In the genomic region with DNA sequence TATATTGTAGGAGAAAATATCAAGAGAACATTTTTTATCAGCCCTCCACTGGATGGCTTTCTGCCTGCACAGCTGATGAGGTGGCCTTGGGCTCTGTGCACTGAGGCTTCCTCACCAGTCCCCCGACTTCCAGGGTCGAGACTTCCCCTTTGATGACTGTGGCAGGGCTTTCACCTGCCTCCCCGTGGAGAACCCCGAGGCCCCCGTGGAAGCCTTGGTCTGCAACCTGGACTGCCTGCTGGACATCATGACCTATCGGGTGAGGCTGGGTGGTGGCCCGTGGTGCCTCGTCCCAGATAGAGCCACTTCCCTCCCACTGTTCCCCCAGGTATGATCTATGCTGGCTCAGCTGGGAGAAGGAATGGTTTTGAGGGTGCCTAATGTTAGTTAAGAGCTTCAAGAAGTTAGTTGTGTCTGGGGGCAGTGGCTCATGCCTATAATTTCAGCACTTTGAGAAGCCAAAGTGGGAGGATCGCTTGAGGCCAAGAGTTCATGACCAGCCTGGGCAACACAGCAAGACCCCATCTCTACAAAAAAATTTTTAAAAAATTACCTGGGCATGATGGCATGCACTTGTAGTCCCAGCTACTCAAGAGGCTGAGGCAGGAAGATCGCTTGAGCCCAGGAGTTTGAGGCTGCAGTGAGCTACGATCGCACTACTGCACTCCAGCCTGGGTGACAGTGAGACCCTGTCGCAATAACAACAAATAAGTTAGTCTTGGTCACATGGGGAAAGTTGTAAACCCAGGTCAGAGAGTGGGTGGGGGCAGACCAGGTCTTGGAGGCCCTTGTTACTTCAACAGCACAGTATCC, we compare ENCODE assay signal across 20 cellular contexts.
"Had no signal": no experiment of that assay in that cellular context is flagged by ENCODE, and none has a peak within 500 bp of the region (broad histone marks: within the 10 kb centered on the region; RNA-seq: fewer than 3 reads in every experiment).

No MANE protein-coding gene starts in this region.

- H3K27ac ChIP-seq: coronary artery, heart left ventricle, ovary, spleen, tibial artery, upper lobe of left lung, uterus had no signal

- H3K36me3 ChIP-seq: ovary, uterus had no signal

- FAIRE-seq: frontal cortex, islet of Langerhans had no signal

- H3K9me3 ChIP-seq: heart left ventricle, ovary, spleen, tibial artery, upper lobe of left lung, uterus had no signal

- DNase-seq: effector CD4-positive, alpha-beta T cell; hippocampal formation; kidney glomerular epithelial cell; mammary epithelial cell; naive thymus-derived CD4-positive, alpha-beta T cell; retina; spleen; stimulated activated CD4-positive, alpha-beta T cell treated with anti-CD3 and anti-CD28 coated beads, Interleukin-15, amount 100 ng/mL, for 24 hours; stimulated activated CD4-positive, alpha-beta T cell treated with anti-CD3 and anti-CD28 coated beads, Interleukin-1b, Interleukin-23, amount 100 ng/mL, for 48 hours; stimulated activated CD4-positive, alpha-beta T cell treated with anti-CD3 and anti-CD28 coated beads, Interleukin-4, amount 100 ng/mL, for 24 hours; tibial artery; uterus had no signal

- H3K4me3 ChIP-seq: coronary artery, heart left ventricle, ovary, spleen, tibial artery, upper lobe of left lung, uterus had no signal

- H3K27me3 ChIP-seq: heart left ventricle, ovary, spleen, tibial artery, upper lobe of left lung, uterus had no signal

- H3K4me1 ChIP-seq: tibial artery, uterus had no signal

- ATAC-seq: heart left ventricle; naive thymus-derived CD4-positive, alpha-beta T cell; sciatic nerve; stimulated activated memory B cell treated with anti-CD40 and anti-IgM and Interleukin-4, amounts not matched to agents 10 μg/mL and 1 μg/mL and 100 μg/mL, for 72 hours had no signal
